8 cellular contexts compared by ENCODE assay signal in genomic region chr12:92139634-92140555, GRCh38. TPM values are rescaled to one million over a fixed set of nuclear protein-coding genes. Genes with fewer than 3 reads are reported as not detected.
DNase-seq lines count a peak whose midpoint lies in the region; ATAC-seq, FAIRE-seq and TF ChIP-seq lines count a peak whose summit lies in the region.

No MANE protein-coding gene starts in this region.

- H3K4me1 ChIP-seq in A549 (peaks cover 47% of the 10 kb centered on the region), HEK293 (ENCODE audit: control insufficient read depth, insufficient read depth, low read length) (peaks cover 16% of the 10 kb centered on the region), astrocyte (ENCODE audit: insufficient read depth, low read length) (peaks cover 37% of the 10 kb centered on the region)

- H3K9me3 ChIP-seq in A549 (no peaks in the 10 kb centered on the region), HEK293 (ENCODE audit: control insufficient read depth, insufficient read depth, low read depth, low read length) (no peaks in the 10 kb centered on the region), astrocyte (ENCODE audit: insufficient read depth, low read depth, low read length) (no peaks in the 10 kb centered on the region)

- TF ChIP-seq EP300 in A549 (IDR thresholded peaks at IDR 0.05): no peak

- H4K20me1 ChIP-seq in astrocyte (ENCODE audit: insufficient read depth, low read length): peaks cover 52% of the 10 kb centered on the region

- in situ Hi-C loops in GM13977 (cut with MboI; ENCODE audit: low pct_unique_long_range_greater_than_20kb, low sequenced_read_pairs, unreplicated experiment): loop anchor here (10.0 to 25.0 kb wide), 4 partner anchors 325 to 753 kb away; no protein-coding TSS in a partner anchor

- H3K79me2 ChIP-seq in astrocyte (ENCODE audit: insufficient read depth, low read length): peaks cover 99% of the 10 kb centered on the region

- TF ChIP-seq CTCF in A549 (IDR thresholded peaks at IDR 0.05): no peak
- no peak for TF ChIP-seq CTCF in HEK293 (tag by site-specific recombination; IDR thresholded peaks at IDR 0.05)
- no peak for TF ChIP-seq CTCF in astrocyte (IDR thresholded peaks at IDR 0.05; ENCODE audit: insufficient read depth, low read depth, low read length)
- TF ChIP-seq CTCF in GM13977 (IDR thresholded peaks at IDR 0.05; ENCODE audit: extremely low read depth, insufficient read depth, missing control alignments): no peak

- no peaks in the 10 kb centered on the region for H3K9me3 Mint-ChIP-seq in astrocyte (ENCODE audit: unreplicated experiment)

- H3K27ac ChIP-seq in A549 (peak overlapping the region; percentile 81 to 92), HEK293 (ENCODE audit: extremely low read depth, low read depth, low read length) (no peak overlapping the region), astrocyte (ENCODE audit: low read depth, low read length) (peak overlapping the region; percentile 13)

- H3K36me3 Mint-ChIP-seq in astrocyte (ENCODE audit: low read depth, unreplicated experiment): peaks cover 10% of the 10 kb centered on the region

- H3K27me3 Mint-ChIP-seq in astrocyte (ENCODE audit: low read depth, unreplicated experiment): no peaks in the 10 kb centered on the region

- H3K4me2 ChIP-seq in A549 (peak overlapping the region; percentile 90), astrocyte (ENCODE audit: low read length) (peak overlapping the region; percentile 87)

- POLR2A ChIA-PET in A549 (lab: Yijun Ruan, JAX): no interaction called here
- POLR2A ChIA-PET in HEK293 (lab: Yijun Ruan, JAX): no interaction called here

- FAIRE-seq in A549 (lab: Jason Lieb, UNC) (no peak), astrocyte (lab: Jason Lieb, UNC) (no peak)

- H3K4me1 Mint-ChIP-seq in astrocyte (ENCODE audit: low read depth, unreplicated experiment): peaks cover 37% of the 10 kb centered on the region

- H3K27ac Mint-ChIP-seq in astrocyte (ENCODE audit: unreplicated experiment): peak overlapping the region; percentile 4

- H3K27me3 ChIP-seq in astrocyte (ENCODE audit: insufficient read depth, low read length): no peaks in the 10 kb centered on the region

- peak overlapping the region; percentile 96 for H3K9ac ChIP-seq in astrocyte (ENCODE audit: low read length)

- WGBS in A549 (ENCODE audit: missing lambda C conversion rate): 21% methylated on average over 4 of the region's 4 CpGs

- TF ChIP-seq RAD21 in A549 (conservative IDR thresholded peaks at IDR 0.05 in 1 of 2, IDR thresholded peaks at IDR 0.05 in 1 of 2): no peak

- TF ChIP-seq POLR2A in A549 (IDR thresholded peaks at IDR 0.05; ENCODE audit: low read length): no peak

- ATAC-seq in A549 (no peak), GM18498 (IDR thresholded peaks at IDR 0.05; ENCODE audit: unreplicated experiment) (no peak)

- CTCF ChIA-PET in A549 (lab: Yijun Ruan, JAX) (no interaction called here), HEK293 (lab: Yijun Ruan, JAX) (no interaction called here)

- H3K36me3 ChIP-seq in HEK293 (ENCODE audit: control insufficient read depth in 2 of 2, insufficient read depth in 1 of 2, low read length in 2 of 2) (peaks cover 14 to 37% of the 10 kb centered on the region in 2 experiments; a peak in 2 of 3 replicates), astrocyte (ENCODE audit: insufficient read depth, low read length) (peaks cover 5% of the 10 kb centered on the region)

- H3K4me3 ChIP-seq in A549: peak overlapping the region; percentile 91
- peak overlapping the region; percentile 99 for H3K4me3 ChIP-seq in HEK293 (ENCODE audit: low read depth, low read length)
- H3K4me3 ChIP-seq in astrocyte (ENCODE audit: insufficient read depth, low read depth, low read length): peak overlapping the region; percentile 92

- no peak overlapping the region for H2AFZ ChIP-seq in astrocyte (ENCODE audit: low read depth, low read length)

- DNase-seq in A549 (ENCODE audit: low read depth in 1 of 2, low spot score in 1 of 2) (no peak), astrocyte (ENCODE audit: low read depth) (peak; percentile 57), lung microvascular endothelial cell (ENCODE audit: low read depth in 2 of 2) (peak; percentile 30 to 37), GM13977 (ENCODE audit: low spot score) (no peak), NCI-H1417 treated with DMSO at 0.1 percent for 48 hours (lab: John Stamatoyannopoulos, UW) (no peak), globus pallidus (ENCODE audit: low spot score) (no peak)

- peak overlapping the region; percentile 95 for H3K4me3 Mint-ChIP-seq in astrocyte (ENCODE audit: unreplicated experiment)

TF ChIP-seq in A549, 52 proteins besides CTCF, POLR2A, EP300 and RAD21:
- TF ChIP-seq JUN (IDR thresholded peaks at IDR 0.05) (0 out of 5 replicates have a peak, but pooled peaks of 1 of the 2 experiments have one; percentile 20), KDM1A (IDR thresholded peaks at IDR 0.05; ENCODE audit: low read depth) (no peak), FOSL2 (IDR thresholded peaks at IDR 0.05) (no peak), FOSL2 (CRISPR knock-in tag; IDR thresholded peaks at IDR 0.05) (peak; percentile 40; the same call in 1 of the 2 replicates)

TF ChIP-seq in HEK293, 187 proteins besides CTCF, POLR2A, EP300 and RAD21:
- no peak for TF ChIP-seq ZNF112 (tag by site-specific recombination; IDR thresholded peaks at IDR 0.05)
- peak; percentile 90 for TF ChIP-seq ZNF140 (tag by site-specific recombination; IDR thresholded peaks at IDR 0.05)
- TF ChIP-seq IKZF3 (tag by site-specific recombination; IDR thresholded peaks at IDR 0.05): 0 out of 2 replicates have a peak, but pooled peaks have one; percentile 18
- no peak for TF ChIP-seq SALL2 (tag by site-specific recombination; IDR thresholded peaks at IDR 0.05; ENCODE audit: borderline replicate concordance)
- TF ChIP-seq, protein P1, sequence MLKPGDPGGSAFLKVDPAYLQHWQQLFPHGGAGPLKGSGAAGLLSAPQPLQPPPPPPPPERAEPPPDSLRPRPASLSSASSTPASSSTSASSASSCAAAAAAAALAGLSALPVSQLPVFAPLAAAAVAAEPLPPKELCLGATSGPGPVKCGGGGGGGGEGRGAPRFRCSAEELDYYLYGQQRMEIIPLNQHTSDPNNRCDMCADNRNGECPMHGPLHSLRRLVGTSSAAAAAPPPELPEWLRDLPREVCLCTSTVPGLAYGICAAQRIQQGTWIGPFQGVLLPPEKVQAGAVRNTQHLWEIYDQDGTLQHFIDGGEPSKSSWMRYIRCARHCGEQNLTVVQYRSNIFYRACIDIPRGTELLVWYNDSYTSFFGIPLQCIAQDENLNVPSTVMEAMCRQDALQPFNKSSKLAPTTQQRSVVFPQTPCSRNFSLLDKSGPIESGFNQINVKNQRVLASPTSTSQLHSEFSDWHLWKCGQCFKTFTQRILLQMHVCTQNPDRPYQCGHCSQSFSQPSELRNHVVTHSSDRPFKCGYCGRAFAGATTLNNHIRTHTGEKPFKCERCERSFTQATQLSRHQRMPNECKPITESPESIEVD (tag by site-specific recombination; IDR thresholded peaks at IDR 0.05): peak; percentile 34; the same call in 1 of the 2 replicates
- 0 out of 2 replicates have a peak, but pooled peaks have one; percentile 16 for TF ChIP-seq MZF1 (tag by site-specific recombination; IDR thresholded peaks at IDR 0.05; ENCODE audit: borderline replicate concordance)
- TF ChIP-seq FEZF1 (tag by site-specific recombination; IDR thresholded peaks at IDR 0.05): peak; percentile 61
- TF ChIP-seq SP7 (tag by site-specific recombination; IDR thresholded peaks at IDR 0.05): peak; percentile 47; the same call in 1 of the 2 replicates
- peak; percentile 92 for TF ChIP-seq PRDM1 (tag by site-specific recombination; IDR thresholded peaks at IDR 0.05)
- TF ChIP-seq ZNF600 (tag by site-specific recombination; IDR thresholded peaks at IDR 0.05): peak; percentile 37; the same call in 1 of the 2 replicates

RNA-seq across cellular contexts. Expression of gene BTG1, which starts 5.8 kb away (rescaled TPM):
- 138 and 215 TPM in 2 replicates for polyA plus RNA-seq in A549 (2011; rRNA removed)
- 40.4 and 47.2 TPM in 2 replicates for polyA plus RNA-seq in A549 (2012; cell fraction: cytosol; rRNA removed)
- polyA plus RNA-seq in A549 (2012; cell fraction: nucleus; rRNA removed): 10.9 and 12.1 TPM in 2 replicates
- polyA plus RNA-seq in A549 (2017; fragmentation: RNase III; extraction: RNeasy Plus Mini Kit Qiagen cat#74134 plus additional on column Dnase treatment): 21.0 to 30.6 TPM (median 29.4 TPM) in 3 replicates
- polyA minus RNA-seq in A549 (2011; rRNA and poly(A)+ RNA removed): 228 and 293 TPM in 2 replicates
- 56.5 and 63.7 TPM in 2 replicates for total RNA-seq in astrocyte
- total RNA-seq in lung microvascular endothelial cell: 16.6 and 27.8 TPM in 2 replicates

Comparison
In these comparisons a context has a peak if more than half of its experiments do, and no peak if none do; other contexts are left out.
1. DNase-seq: peak in astrocyte (single experiment) and lung microvascular endothelial cell (2 of 2); none in A549 (0 of 2), GM13977 (single experiment), NCI-H1417 treated with DMSO at 0.1 percent for 48 hours (single experiment) and globus pallidus (single experiment).
2. Peak in every context shown above with its lines, with median percentiles within 50 percentile points of each other: H3K4me3 ChIP-seq.